In the genomic region with DNA sequence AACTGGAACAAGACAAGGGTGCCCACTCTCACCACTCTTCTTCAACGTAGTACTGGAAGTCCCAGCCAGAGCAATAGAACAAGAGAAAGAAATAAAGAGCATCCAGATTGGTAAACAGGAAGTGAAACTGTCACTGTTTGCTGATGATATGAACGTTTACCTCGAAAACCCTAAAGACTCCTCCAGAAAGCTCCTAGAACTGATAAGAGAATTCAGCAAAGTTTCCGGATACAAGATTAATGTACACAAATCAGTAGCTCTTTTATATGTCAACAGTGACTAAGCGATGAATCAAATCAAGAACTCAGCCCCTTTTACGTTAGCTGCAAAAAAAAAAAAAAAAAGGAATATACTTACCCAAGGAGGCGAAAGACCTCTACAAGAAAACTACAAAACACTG, we compare ENCODE assay signal across 21 cellular contexts.
A peak's percentile ranks its signal among the peaks of the same experiment; 100 is the strongest.
DNase-seq lines count a peak whose midpoint lies in the region; ATAC-seq, FAIRE-seq and TF ChIP-seq lines count a peak whose summit lies in the region.
"Had no signal": no experiment of that assay in that cellular context is flagged by ENCODE, and none has a peak within 500 bp of the region (broad histone marks: within the 10 kb centered on the region; RNA-seq: fewer than 3 reads in every experiment).

No MANE protein-coding gene starts in this region.

- intact Hi-C loops in Calu3 (cut with micrococcal nuclease; ENCODE audit: unreplicated experiment) = no loop called here
- intact Hi-C loops in K562 (cut with micrococcal nuclease) = no loop called here

- POLR2A ChIA-PET in K562 (lab: Yijun Ruan, JAX) = no interaction called here

- no TSS peak for BruUV-seq in Calu3 (replicated peaks; lab: Mats Ljungman, UMichigan)
- no TSS peak for BruUV-seq in K562 (replicated peaks; lab: Mats Ljungman, UMichigan)

- H3K4me2 ChIP-seq in K562 (ENCODE audit: insufficient read depth, low read length) = no peak overlapping the region
- H3K4me2 ChIP-seq: KMS-11 had no signal

- TF ChIP-seq RAD21 in K562 (CRISPR knock-in tag; conservative IDR thresholded peaks at IDR 0.05 in 1 of 2, IDR thresholded peaks at IDR 0.05 in 1 of 2) = no peak

- in situ Hi-C loops in K562 (cut with MboI) = no loop called here

- no peak overlapping the region for H3K27ac Mint-ChIP-seq in Calu3 (ENCODE audit: unreplicated experiment)
- no peak overlapping the region for H3K27ac Mint-ChIP-seq in stimulated activated effector memory CD8-positive, alpha-beta T cell treated with anti-CD3 and anti-CD28 coated beads, Interleukin-12 subunit alpha, Interleukin-12 subunit beta, amount 100 ng/mL, for 72 hours
- H3K27ac Mint-ChIP-seq: B cell; CD4-positive, alpha-beta memory T cell; T-helper 17 cell had no signal

- no peaks in the 10 kb centered on the region for H3K36me3 ChIP-seq in K562 (ENCODE audit: control insufficient read depth, insufficient read depth, low read length)

- H3K27ac ChIP-seq in K562 (ENCODE audit: extremely low read depth, low read depth, low read length) = no peak overlapping the region
- H3K27ac ChIP-seq: KMS-11 had no signal

- CTCF ChIA-PET in Calu3 (lab: Charles Lee) = interaction anchor here (0.6 to 1.1 kb wide), 3 partner anchors 28 to 718 kb away, joined by 3 to 4 read pairs (median 3); no protein-coding TSS in a partner anchor
- CTCF ChIA-PET in K562 (lab: Yijun Ruan, JAX; ENCODE audit: low intra/inter-chr PET ratio) = no interaction called here

- H3K4me3 ChIP-seq in K562 = no peak overlapping the region

- 0% methylated on average over 6 of the region's 7 CpGs for WGBS in K562 (ENCODE audit: insufficient coverage, low coverage, missing lambda C conversion rate)

- ATAC-seq in K562 (no peak), GM21786 (IDR thresholded peaks at IDR 0.05; ENCODE audit: unreplicated experiment) (no peak)
- no peak for ATAC-seq in stimulated activated effector memory CD8-positive, alpha-beta T cell treated with anti-CD3 and anti-CD28 coated beads, Interleukin-12 subunit alpha, Interleukin-12 subunit beta, amount 100 ng/mL, for 72 hours
- ATAC-seq: HCT116, Right ventricle myocardium inferior, SK-N-SH treated with all-trans-retinoic acid at 6 μM for 48 hours, T-helper 17 cell had no signal

- no peak overlapping the region for H3K9ac ChIP-seq in K562 (ENCODE audit: insufficient read depth in 1 of 2, low read depth in 2 of 2, low read length in 2 of 2)
- H3K9ac ChIP-seq: KMS-11 had no signal

- peak overlapping the region; percentile 15 for H3K4me3 Mint-ChIP-seq in Calu3 (ENCODE audit: low read depth, unreplicated experiment)
- H3K4me3 Mint-ChIP-seq in stimulated activated effector memory CD8-positive, alpha-beta T cell treated with anti-CD3 and anti-CD28 coated beads, Interleukin-12 subunit alpha, Interleukin-12 subunit beta, amount 100 ng/mL, for 72 hours = no peak overlapping the region
- H3K4me3 Mint-ChIP-seq: B cell; CD4-positive, alpha-beta memory T cell; T-helper 17 cell had no signal

- peak; percentile 8; the same call in 1 of the 2 replicates for TF ChIP-seq EP300 in K562 (IDR thresholded peaks at IDR 0.05; ENCODE audit: low read length)

- no peaks in the 10 kb centered on the region for H3K9me3 ChIP-seq in K562 (replicated peaks; ENCODE audit: control insufficient read depth, insufficient read depth, low read depth, low read length)

- no peak for DNase-seq in Calu3
- DNase-seq in MV-4-11 (lab: John Stamatoyannopoulos, UW) = peak; percentile 33
- peak; percentile 4 for DNase-seq in RCC 7860 (ENCODE audit: low spot score)
- DNase-seq in K562 (ENCODE audit: extremely low read depth in 1 of 4, low spot score in 3 of 4) = peak in 1 of 4 experiments; percentile 4
- no peak for DNase-seq in NCI-H69 (lab: John Stamatoyannopoulos, UW)
- no peak for DNase-seq in stimulated activated effector memory CD8-positive, alpha-beta T cell treated with anti-CD3 and anti-CD28 coated beads, Interleukin-12 subunit alpha, Interleukin-12 subunit beta, amount 100 ng/mL, for 72 hours (ENCODE audit: low spot score in 2 of 2)
- no peak for DNase-seq in SW 1271 (lab: John Stamatoyannopoulos, UW)
- DNase-seq: ACHN; CD4-positive, alpha-beta memory T cell; NCI-H1417; NCI-H1930; NCI-H2171; NCI-H510A treated with DMSO at 0.1 percent for 48 hours; T-helper 17 cell had no signal

- no peaks in the 10 kb centered on the region for H3K27me3 ChIP-seq in K562 (ENCODE audit: control insufficient read depth in 2 of 2, insufficient read depth in 2 of 2, low read length in 2 of 2)

- no peaks in the 10 kb centered on the region for H3K79me2 ChIP-seq in K562 (ENCODE audit: control insufficient read depth, insufficient read depth, low read length)

- no peaks in the 10 kb centered on the region for H3K4me1 ChIP-seq in K562 (replicated peaks in 1 of 2; ENCODE audit: control insufficient read depth in 2 of 2, insufficient read depth in 2 of 2, low read length in 2 of 2)

- TF ChIP-seq POLR2A in K562 (conservative IDR thresholded peaks at IDR 0.05) = no peak

- H3K4me1 Mint-ChIP-seq in Calu3 (ENCODE audit: low read depth, unreplicated experiment) = peaks cover 16% of the 10 kb centered on the region
- H3K4me1 Mint-ChIP-seq in stimulated activated effector memory CD8-positive, alpha-beta T cell treated with anti-CD3 and anti-CD28 coated beads, Interleukin-12 subunit alpha, Interleukin-12 subunit beta, amount 100 ng/mL, for 72 hours = no peaks in the 10 kb centered on the region

- H3K27me3 Mint-ChIP-seq in Calu3 (ENCODE audit: unreplicated experiment) = no peaks in the 10 kb centered on the region
- H3K27me3 Mint-ChIP-seq: B cell had no signal

- no peak for TF ChIP-seq CTCF in Calu3 (IDR thresholded peaks at IDR 0.05; ENCODE audit: unreplicated experiment)
- TF ChIP-seq CTCF in K562 (IDR thresholded peaks at IDR 0.05 in 2 of 3, conservative IDR thresholded peaks at IDR 0.05 in 1 of 3; ENCODE audit: insufficient read depth in 2 of 3, low read depth in 1 of 3, low read length in 3 of 3) = no peak

- no peaks in the 10 kb centered on the region for H3K36me3 Mint-ChIP-seq in Calu3 (ENCODE audit: insufficient read depth, unreplicated experiment)
- no peaks in the 10 kb centered on the region for H3K36me3 Mint-ChIP-seq in stimulated activated effector memory CD8-positive, alpha-beta T cell treated with anti-CD3 and anti-CD28 coated beads, Interleukin-12 subunit alpha, Interleukin-12 subunit beta, amount 100 ng/mL, for 72 hours
- H3K36me3 Mint-ChIP-seq: CD4-positive, alpha-beta memory T cell had no signal

- H4K20me1 ChIP-seq in K562 (replicated peaks; ENCODE audit: control insufficient read depth, insufficient read depth, low read length) = no peaks in the 10 kb centered on the region

- FAIRE-seq in RCC 7860 (lab: Jason Lieb, UNC) = no peak
- no peak for FAIRE-seq in K562 (lab: Jason Lieb, UNC)
- FAIRE-seq: GM18507 had no signal

- no peaks in the 10 kb centered on the region for H3K9me1 ChIP-seq in K562 (ENCODE audit: control insufficient read depth, insufficient read depth, low read length)

- H2AFZ ChIP-seq in K562 (ENCODE audit: low read depth, low read length) = no peak overlapping the region

- H3K9me3 Mint-ChIP-seq in Calu3 (ENCODE audit: low read depth, unreplicated experiment) = no peaks in the 10 kb centered on the region
- peaks cover 2% of the 10 kb centered on the region for H3K9me3 Mint-ChIP-seq in stimulated activated effector memory CD8-positive, alpha-beta T cell treated with anti-CD3 and anti-CD28 coated beads, Interleukin-12 subunit alpha, Interleukin-12 subunit beta, amount 100 ng/mL, for 72 hours

TF ChIP-seq in K562, 482 proteins besides CTCF, POLR2A, EP300 and RAD21 (continues in another document):
- TF ChIP-seq MLLT1 (IDR thresholded peaks at IDR 0.05) (no peak), PKNOX1 (IDR thresholded peaks at IDR 0.05) (peak; percentile 13; the same call in 1 of the 2 replicates), CBFA2T3 (IDR thresholded peaks at IDR 0.05) (peak; percentile 60; the same call in 1 of the 2 replicates), ARNT (IDR thresholded peaks at IDR 0.05) (peak in 1 of 2 experiments; percentile 75; a peak in 2 of 4 replicates), MCM3 (IDR thresholded peaks at IDR 0.05) (no peak), CBFA2T2 (conservative IDR thresholded peaks at IDR 0.05) (peak; percentile 44), FOSL1 (tag; conservative IDR thresholded peaks at IDR 0.05) (peak; percentile 25; the same call in 1 of the 2 replicates), SMARCA4 (IDR thresholded peaks at IDR 0.05) (0 out of 2 replicates have a peak, but pooled peaks have one; percentile 16), HDAC1 (IDR thresholded peaks at IDR 0.05) (peak in 1 of 2 experiments; percentile 16; a peak in 1 of 4 replicates), SMARCE1 (IDR thresholded peaks at IDR 0.05) (0 out of 2 replicates have a peak, but pooled peaks have one; percentile 27)

Comparison
In these comparisons a context has a peak if more than half of its experiments do, and no peak if none do; other contexts are left out.
1. DNase-seq: peak in MV-4-11 (single experiment) and RCC 7860 (single experiment); none in Calu3 (single experiment), NCI-H69 (single experiment), stimulated activated effector memory CD8-positive, alpha-beta T cell treated with anti-CD3 and anti-CD28 coated beads, Interleukin-12 subunit alpha, Interleukin-12 subunit beta, amount 100 ng/mL, for 72 hours (0 of 2) and SW 1271 (0 of 2).